31 cellular contexts compared by ENCODE assay signal in the genomic region with DNA sequence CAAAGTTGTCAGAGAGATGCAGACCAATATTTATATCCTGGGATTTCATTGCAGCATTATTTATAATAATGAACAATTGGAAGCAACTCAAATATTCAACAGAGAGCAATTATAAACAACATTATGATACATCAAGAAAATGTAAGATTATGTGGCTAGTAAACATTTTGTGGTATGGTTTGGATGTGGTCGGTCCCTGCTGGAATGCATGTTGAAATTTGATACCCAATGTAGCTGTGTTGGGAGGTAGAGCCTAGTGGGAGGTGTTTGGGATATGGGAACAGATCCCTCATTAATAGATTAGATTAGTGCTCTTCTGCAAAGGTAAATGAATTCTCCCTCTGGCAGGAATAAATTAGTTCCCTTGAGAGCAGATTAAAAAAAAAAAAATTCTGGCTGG.
"Had no signal": no experiment of that assay in that cellular context is flagged by ENCODE, and none has a peak within 500 bp of the region (broad histone marks: within the 10 kb centered on the region; RNA-seq: fewer than 3 reads in every experiment).

No MANE protein-coding gene starts in this region.

- H3K27me3 ChIP-seq: Peyer's patch had no signal

- H3K9me3 Mint-ChIP-seq: activated naive CD8-positive, alpha-beta T cell treated with anti-CD3 and anti-CD28 coated beads, Interleukin-2, amount 50 U/mL, for 24 hours had no signal

- H3K9me3 ChIP-seq: Peyer's patch had no signal

- H3K27ac Mint-ChIP-seq: activated CD4-positive, alpha-beta T cell treated with anti-CD3 and anti-CD28 coated beads, Interleukin-2, amount 10 ng/mL, durations not matched to agents 7 days and 5 days; activated CD8-positive, alpha-beta T cell treated with anti-CD3 and anti-CD28 coated beads, Interleukin-2, amount 10 ng/mL, durations not matched to agents 7 days and 5 days; activated naive CD4-positive, alpha-beta T cell treated with anti-CD3 and anti-CD28 coated beads, Interleukin-2, amount 50 U/mL, for 72 hours; activated naive CD8-positive, alpha-beta T cell treated with anti-CD3 and anti-CD28 coated beads, Interleukin-2, amount 50 U/mL, for 24 hours; activated T-cell treated with anti-CD3 and anti-CD28 coated beads, Interleukin-2, amount 50 U/mL, for 24 hours; activated T-helper 2 cell treated with anti-CD3 and anti-CD28 coated beads, Interferon-gamma antibody, Interleukin-2, Interleukin-4, amounts not matched to agents 10 μg/mL and 5 μg/mL and 100 μg/mL, durations not matched to agents 14 hours and 24 hours and 36 hours; brain had no signal

- DNase-seq: activated CD4-positive, alpha-beta T cell treated with anti-CD3 and anti-CD28 coated beads, Interleukin-2, amount 10 ng/mL, durations not matched to agents 7 days and 5 days; activated CD4-positive, alpha-beta T cell treated with anti-CD3 and anti-CD28 coated beads, Interleukin-2, amount 50 U/mL, for 48 hours; activated CD4-positive, CD25-positive, alpha-beta regulatory T cell; activated CD8-positive, alpha-beta T cell treated with anti-CD3 and anti-CD28 coated beads, Interleukin-2, amount 10 ng/mL, durations not matched to agents 7 days and 5 days; activated gamma-delta T cell; activated naive CD4-positive, alpha-beta T cell treated with Interleukin-2 at 50 U/mL for 16 hours; activated naive CD8-positive, alpha-beta T cell treated with anti-CD3 and anti-CD28 coated beads, Interleukin-2, amount 50 U/mL, for 24 hours; activated T-cell treated with anti-CD3 and anti-CD28 coated beads, Interleukin-2, amount 50 U/mL, for 24 hours; anterior cingulate cortex; MM.1S; MV-4-11; NCI-H1092; NCI-H1436 treated with DMSO at 0.1 percent for 48 hours; NCI-H1694 treated with DMSO at 0.1 percent for 48 hours; NCI-H2029; NCI-H345; NCI-H526 treated with DMSO at 0.1 percent for 48 hours; NCI-H774; Peyer's patch; SIG-M5; SW 1271; T1000; WERI-Rb-1 had no signal

- H3K4me3 Mint-ChIP-seq: activated CD4-positive, alpha-beta T cell treated with anti-CD3 and anti-CD28 coated beads, Interleukin-2, amount 10 ng/mL, durations not matched to agents 7 days and 5 days; activated CD8-positive, alpha-beta T cell treated with anti-CD3 and anti-CD28 coated beads, Interleukin-2, amount 10 ng/mL, durations not matched to agents 7 days and 5 days; activated naive CD8-positive, alpha-beta T cell treated with anti-CD3 and anti-CD28 coated beads, Interleukin-2, amount 50 U/mL, for 24 hours; activated T-cell treated with anti-CD3 and anti-CD28 coated beads, Interleukin-2, amount 50 U/mL, for 24 hours; brain; central memory CD8-positive, alpha-beta T cell had no signal

- H3K36me3 ChIP-seq: Peyer's patch, WERI-Rb-1 had no signal

- ATAC-seq: activated CD8-positive, alpha-beta T cell treated with anti-CD3 and anti-CD28 coated beads, Interleukin-2, amount 10 ng/mL, durations not matched to agents 7 days and 5 days; activated naive CD4-positive, alpha-beta T cell treated with anti-CD3 and anti-CD28 coated beads, Interleukin-2, amount 50 U/mL, for 72 hours; activated naive CD8-positive, alpha-beta T cell treated with anti-CD3 and anti-CD28 coated beads, Interleukin-2, amount 50 U/mL, for 24 hours; Right ventricle myocardium inferior; SK-N-SH treated with all-trans-retinoic acid at 6 μM for 48 hours had no signal

- H3K36me3 Mint-ChIP-seq: activated naive CD4-positive, alpha-beta T cell treated with anti-CD3 and anti-CD28 coated beads, Interleukin-2, amount 50 U/mL, for 72 hours; brain had no signal

- H3K27me3 Mint-ChIP-seq: activated CD4-positive, alpha-beta T cell treated with anti-CD3 and anti-CD28 coated beads, Interleukin-2, amount 10 ng/mL, durations not matched to agents 7 days and 5 days; activated naive CD8-positive, alpha-beta T cell treated with anti-CD3 and anti-CD28 coated beads, Interleukin-2, amount 50 U/mL, for 24 hours; activated T-cell treated with anti-CD3 and anti-CD28 coated beads, Interleukin-2, amount 50 U/mL, for 24 hours; brain; central memory CD8-positive, alpha-beta T cell had no signal

- H3K4me1 ChIP-seq: Peyer's patch had no signal

- H3K27ac ChIP-seq: KMS-11, Peyer's patch, RWPE1, WERI-Rb-1 had no signal

- H3K4me1 Mint-ChIP-seq: activated CD4-positive, alpha-beta T cell treated with anti-CD3 and anti-CD28 coated beads, Interleukin-2, amount 10 ng/mL, durations not matched to agents 7 days and 5 days; activated naive CD8-positive, alpha-beta T cell treated with anti-CD3 and anti-CD28 coated beads, Interleukin-2, amount 50 U/mL, for 24 hours; brain; central memory CD8-positive, alpha-beta T cell had no signal

- H3K4me3 ChIP-seq: Peyer's patch had no signal
